In genomic region chr11:111734383-111735261, GRCh38 we compare ENCODE assay signal across 10 cellular contexts. TPM values are rescaled to one million over a fixed set of nuclear protein-coding genes. Genes with fewer than 3 reads are reported as not detected.
DNase-seq lines count a peak whose midpoint lies in the region; ATAC-seq and TF ChIP-seq lines count a peak whose summit lies in the region.
"Had no signal": no experiment of that assay in that cellular context is flagged by ENCODE, and none has a peak within 500 bp of the region (broad histone marks: within the 10 kb centered on the region; RNA-seq: fewer than 3 reads in every experiment).

No MANE protein-coding gene starts in this region.

- no peaks in the 10 kb centered on the region for H3K9me3 Mint-ChIP-seq in activated CD4-positive, alpha-beta T cell treated with anti-CD3 and anti-CD28 coated beads for 36 hours (ENCODE audit: low read depth)
- H3K9me3 Mint-ChIP-seq in naive B cell = no peaks in the 10 kb centered on the region

- no peak for ATAC-seq in activated CD4-positive, alpha-beta T cell treated with anti-CD3 and anti-CD28 coated beads for 36 hours
- ATAC-seq in naive B cell (ENCODE audit: low read depth in 2 of 2) = no peak
- no peak for ATAC-seq in omental fat pad (ENCODE audit: low FRiP score)

- TF ChIP-seq POLR2A in transverse colon (IDR thresholded peaks at IDR 0.05) = no peak

- TF ChIP-seq CTCF in colonic mucosa (IDR thresholded peaks at IDR 0.05) (no peak), transverse colon (IDR thresholded peaks at IDR 0.05) (no peak), omental fat pad (IDR thresholded peaks at IDR 0.05) (no peak)

- H3K4me1 ChIP-seq in colonic mucosa (no peaks in the 10 kb centered on the region), transverse colon (peaks cover 31 to 80% (median 43%) of the 10 kb centered on the region in 4 donors)

- H3K27me3 ChIP-seq in colonic mucosa (no peaks in the 10 kb centered on the region), transverse colon (no peaks in the 10 kb centered on the region)

- H3K27ac Mint-ChIP-seq in activated CD4-positive, alpha-beta T cell treated with anti-CD3 and anti-CD28 coated beads for 36 hours = peak overlapping the region; percentile 63
- H3K27ac Mint-ChIP-seq in naive B cell = peak overlapping the region; percentile 2 to 85 (median 25)

- in situ Hi-C loops in transverse colon (cut with MboI; ENCODE audit: low pct_ligation_motif_present in 1 of 4, low pct_unique_long_range_greater_than_20kb in 1 of 4, low sequenced_read_pairs in 3 of 4) = no loop called here

- 17 to 79% methylated on average over 1 to 11 of the region's 13 CpGs for WGBS in transverse colon (ENCODE audit: low coverage in 1 of 2), 2 donors

- no peak overlapping the region for H3K4me3 Mint-ChIP-seq in activated CD4-positive, alpha-beta T cell treated with anti-CD3 and anti-CD28 coated beads for 36 hours
- H3K4me3 Mint-ChIP-seq in naive B cell = no peak overlapping the region

- CTCF ChIA-PET in activated CD4-positive, alpha-beta T cell treated with anti-CD3 and anti-CD28 coated beads for 36 hours (lab: Charles Lee) = interaction anchor here (0.7 kb wide), 1 partner anchor 20 kb away, joined by 4 read pairs; no protein-coding TSS in a partner anchor

- H3K4me3 ChIP-seq in colonic mucosa = no peak overlapping the region
- no peak overlapping the region for H3K4me3 ChIP-seq in transverse colon

- no peak for TF ChIP-seq EP300 in transverse colon (IDR thresholded peaks at IDR 0.05; ENCODE audit: low read depth)

- no peaks in the 10 kb centered on the region for H3K9me3 ChIP-seq in colonic mucosa
- no peaks in the 10 kb centered on the region for H3K9me3 ChIP-seq in transverse colon

- H3K27ac ChIP-seq in colonic mucosa (peak overlapping the region; percentile 90), transverse colon (peak overlapping the region; percentile 85 to 93 (median 89))

- POLR2A ChIA-PET in activated CD4-positive, alpha-beta T cell treated with anti-CD3 and anti-CD28 coated beads for 36 hours (lab: Charles Lee) = interaction anchor here (0.7 kb wide), 1 partner anchor 9 kb away, joined by 3 read pairs; no protein-coding TSS in a partner anchor

- no peak for DNase-seq in activated CD4-positive, alpha-beta T cell treated with anti-CD3 and anti-CD28 coated beads for 36 hours
- no peak for DNase-seq in activated CD4-positive, alpha-beta T cell treated with anti-CD3 and anti-CD28 coated beads for 48 hours
- no peak for DNase-seq in colonic mucosa
- DNase-seq in naive B cell = no peak
- DNase-seq in transverse colon = no peak
- no peak for DNase-seq in omental fat pad (ENCODE audit: low spot score)
- no peak for DNase-seq in activated effector memory CD4-positive, alpha-beta T cell treated with Interleukin-2 at 50 U/mL for 16 hours
- no peak for DNase-seq in HUDEP-2 (lab: John Stamatoyannopoulos, UW; ENCODE audit: unreplicated experiment in 76 of 76)
- DNase-seq: activated CD8-positive, alpha-beta memory T cell treated with anti-CD3 and anti-CD28 coated beads, Interleukin-2, amount 50 U/mL, for 4 hours; AML-193 had no signal

- H3K36me3 Mint-ChIP-seq in activated CD4-positive, alpha-beta T cell treated with anti-CD3 and anti-CD28 coated beads for 36 hours (ENCODE audit: low read depth) = peaks cover 7% of the 10 kb centered on the region
- H3K36me3 Mint-ChIP-seq in naive B cell = peaks cover 0 to 10% of the 10 kb centered on the region in 2 donors

- intact Hi-C loops in activated CD4-positive, alpha-beta T cell treated with anti-CD3 and anti-CD28 coated beads for 36 hours (cut with DNase I, micrococcal nuclease) = no loop called here
- intact Hi-C loops in colonic mucosa (cut with DNase I) = no loop called here
- intact Hi-C loops in transverse colon (cut with DNase I; ENCODE audit: low total_unique reads) = no loop called here

- peaks cover 6% of the 10 kb centered on the region for H3K4me1 Mint-ChIP-seq in activated CD4-positive, alpha-beta T cell treated with anti-CD3 and anti-CD28 coated beads for 36 hours
- H3K4me1 Mint-ChIP-seq in naive B cell = peaks cover 0 to 7% (median 5%) of the 10 kb centered on the region in 3 donors

- H3K27me3 Mint-ChIP-seq in activated CD4-positive, alpha-beta T cell treated with anti-CD3 and anti-CD28 coated beads for 36 hours = no peaks in the 10 kb centered on the region
- no peaks in the 10 kb centered on the region for H3K27me3 Mint-ChIP-seq in naive B cell

- peak overlapping the region in 1 of 2 donors; percentile 35 for H3K9ac ChIP-seq in colonic mucosa (ENCODE audit: low read depth in 2 of 2, low read length in 2 of 2)

- H3K36me3 ChIP-seq in colonic mucosa = no peaks in the 10 kb centered on the region
- H3K36me3 ChIP-seq in transverse colon = no peaks in the 10 kb centered on the region

RNA-seq across cellular contexts. Expression of gene PPP2R1B, which starts 31.6 kb away (rescaled TPM):
- total RNA-seq in activated CD4-positive, alpha-beta T cell treated with anti-CD3 and anti-CD28 coated beads for 36 hours = 10 to 100 TPM; 39.1 to 53.9 TPM
- total RNA-seq in colonic mucosa (10 to 100 TPM; 45.9 to 57.0 TPM), transverse colon (10 to 100 TPM; 28.1 to 55.5 (median 41.5) TPM), omental fat pad (100 to 1,000 TPM in 2 of 4 donors, 10 to 100 TPM in 2; 30.9 to 139 (median 78.8) TPM)
- polyA plus RNA-seq in naive B cell (ENCODE audit: low read depth in 6 of 6) = 10 to 100 TPM; 14.8 to 23.0 (median 18.6) TPM
